ENCODE assay signal across 30 cellular contexts in genomic region chr11:61724437-61724836, GRCh38. TPM values are rescaled to one million over a fixed set of nuclear protein-coding genes. Genes with fewer than 3 reads are reported as not detected.
"Had no signal": no experiment of that assay in that cellular context is flagged by ENCODE, and none has a peak within 500 bp of the region (broad histone marks: within the 10 kb centered on the region; RNA-seq: fewer than 3 reads in every experiment).

No MANE protein-coding gene starts in this region.

- H3K27me3 Mint-ChIP-seq: naive B cell; naive thymus-derived CD8-positive, alpha-beta T cell; natural killer cell treated with Interleukin-12 subunit alpha and Interleukin-12 subunit beta and Interleukin-15 and Interleukin-18, amount 100 ng/mL, for 72 hours; progenitor cell of endocrine pancreas; stimulated activated naive B cell treated with anti-CD40 and anti-IgM and Interleukin-4, amounts not matched to agents 10 μg/mL and 1 μg/mL and 100 μg/mL, for 72 hours; stimulated activated naive CD8-positive, alpha-beta T cell treated with anti-CD3 and anti-CD28 coated beads, Interleukin-15, Interleukin-2, amounts not matched to agents 100 ng/mL and 50 ng/mL, for 24 hours; type B pancreatic cell had no signal

- H3K4me1 ChIP-seq: parathyroid adenoma, psoas muscle, right lobe of liver, stomach, tibial artery, transverse colon, upper lobe of right lung had no signal

- H3K4me3 ChIP-seq: ovary, psoas muscle, right lobe of liver, sigmoid colon, stomach, testis, tibial artery, transverse colon, upper lobe of right lung, vagina had no signal

- H3K36me3 Mint-ChIP-seq: naive B cell; naive thymus-derived CD8-positive, alpha-beta T cell; natural killer cell treated with Interleukin-12 subunit alpha and Interleukin-12 subunit beta and Interleukin-15 and Interleukin-18, amount 100 ng/mL, for 72 hours; stimulated activated effector memory CD8-positive, alpha-beta T cell treated with anti-CD3 and anti-CD28 coated beads, Interleukin-12 subunit alpha, Interleukin-12 subunit beta, amount 100 ng/mL, for 72 hours; stimulated activated naive B cell treated with anti-CD40 and anti-IgM and Interleukin-4, amounts not matched to agents 10 μg/mL and 1 μg/mL and 100 μg/mL, for 72 hours; type B pancreatic cell had no signal

- ATAC-seq: naive thymus-derived CD8-positive, alpha-beta T cell; natural killer cell treated with Interleukin-12 subunit alpha and Interleukin-12 subunit beta and Interleukin-15 and Interleukin-18, amount 100 ng/mL, for 72 hours; psoas muscle; right lobe of liver; stimulated activated effector memory CD8-positive, alpha-beta T cell treated with anti-CD3 and anti-CD28 coated beads, Interleukin-12 subunit alpha, Interleukin-12 subunit beta, amount 100 ng/mL, for 72 hours; stimulated activated naive B cell treated with anti-CD40 and anti-IgM and Interleukin-4, amounts not matched to agents 10 μg/mL and 1 μg/mL and 100 μg/mL, for 72 hours; upper lobe of right lung had no signal

- H3K27ac Mint-ChIP-seq: naive thymus-derived CD8-positive, alpha-beta T cell; natural killer cell treated with Interleukin-12 subunit alpha and Interleukin-12 subunit beta and Interleukin-15 and Interleukin-18, amount 100 ng/mL, for 72 hours; nephron progenitor cell; progenitor cell of endocrine pancreas; stimulated activated effector memory CD8-positive, alpha-beta T cell treated with anti-CD3 and anti-CD28 coated beads, Interleukin-12 subunit alpha, Interleukin-12 subunit beta, amount 100 ng/mL, for 72 hours; stimulated activated naive B cell treated with anti-CD40 and anti-IgM and Interleukin-4, amounts not matched to agents 10 μg/mL and 1 μg/mL and 100 μg/mL, for 72 hours; stimulated activated naive CD8-positive, alpha-beta T cell treated with anti-CD3 and anti-CD28 coated beads, Interleukin-15, Interleukin-2, amounts not matched to agents 100 ng/mL and 50 ng/mL, for 24 hours; type B pancreatic cell had no signal

- H3K9ac ChIP-seq: parathyroid adenoma had no signal

- H3K36me3 ChIP-seq: ovary, right lobe of liver, transverse colon, upper lobe of right lung, vagina had no signal

- H3K27me3 ChIP-seq: ovary, right lobe of liver, sigmoid colon, stomach, testis, tibial artery, transverse colon, upper lobe of right lung, vagina had no signal

- H3K9me3 Mint-ChIP-seq: naive B cell; naive thymus-derived CD8-positive, alpha-beta T cell; natural killer cell treated with Interleukin-12 subunit alpha and Interleukin-12 subunit beta and Interleukin-15 and Interleukin-18, amount 100 ng/mL, for 72 hours; nephron progenitor cell; neural crest cell; stimulated activated effector memory CD8-positive, alpha-beta T cell treated with anti-CD3 and anti-CD28 coated beads, Interleukin-12 subunit alpha, Interleukin-12 subunit beta, amount 100 ng/mL, for 72 hours; stimulated activated naive B cell treated with anti-CD40 and anti-IgM and Interleukin-4, amounts not matched to agents 10 μg/mL and 1 μg/mL and 100 μg/mL, for 72 hours; stimulated activated naive CD8-positive, alpha-beta T cell treated with anti-CD3 and anti-CD28 coated beads, Interleukin-15, Interleukin-2, amounts not matched to agents 100 ng/mL and 50 ng/mL, for 24 hours; type B pancreatic cell had no signal

- H3K27ac ChIP-seq: ovary, parathyroid adenoma, psoas muscle, right lobe of liver, sigmoid colon, stomach, tibial artery, transverse colon, upper lobe of right lung, vagina had no signal

- H3K4me3 Mint-ChIP-seq: naive B cell; naive thymus-derived CD8-positive, alpha-beta T cell; natural killer cell treated with Interleukin-12 subunit alpha and Interleukin-12 subunit beta and Interleukin-15 and Interleukin-18, amount 100 ng/mL, for 72 hours; nephron progenitor cell; neural crest cell; stimulated activated effector memory CD8-positive, alpha-beta T cell treated with anti-CD3 and anti-CD28 coated beads, Interleukin-12 subunit alpha, Interleukin-12 subunit beta, amount 100 ng/mL, for 72 hours; stimulated activated naive B cell treated with anti-CD40 and anti-IgM and Interleukin-4, amounts not matched to agents 10 μg/mL and 1 μg/mL and 100 μg/mL, for 72 hours; stimulated activated naive CD8-positive, alpha-beta T cell treated with anti-CD3 and anti-CD28 coated beads, Interleukin-15, Interleukin-2, amounts not matched to agents 100 ng/mL and 50 ng/mL, for 24 hours; type B pancreatic cell had no signal

- DNase-seq: naive B cell; naive thymus-derived CD8-positive, alpha-beta T cell; nephron progenitor cell; occipital lobe; ovary; posterior cingulate gyrus; right lobe of liver; sigmoid colon; small intestine; stimulated activated CD4-positive, alpha-beta T cell treated with anti-CD3 and anti-CD28 coated beads, Interleukin-15, amount 100 ng/mL, for 24 hours; stimulated activated CD4-positive, alpha-beta T cell treated with anti-CD3 and anti-CD28 coated beads, Interleukin-2, amount 100 ng/mL, for 24 hours; stimulated activated CD4-positive, alpha-beta T cell treated with anti-CD3 and anti-CD28 coated beads, Interleukin-2, amount 100 ng/mL, for 48 hours; stimulated activated CD4-positive, alpha-beta T cell treated with anti-CD3 and anti-CD28 coated beads, Interleukin-4, amount 100 ng/mL, for 24 hours; stimulated activated naive B cell treated with anti-CD40 and anti-IgM and Interleukin-4, amounts not matched to agents 10 μg/mL and 1 μg/mL and 100 μg/mL, for 72 hours; stimulated activated naive CD4-positive, alpha-beta T cell treated with Interleukin-2 at 50 U/mL for 16 hours; stomach; testis; tibial artery; transverse colon; upper lobe of right lung had no signal

- H2AFZ ChIP-seq: parathyroid adenoma had no signal

- H3K9me3 ChIP-seq: ovary, psoas muscle, right lobe of liver, sigmoid colon, stomach, testis, tibial artery, transverse colon, upper lobe of right lung, vagina had no signal

RNA-seq across cellular contexts. Expression of gene MYRF, which starts 28.0 kb away (rescaled TPM):
- total RNA-seq: skeletal muscle tissue had no signal

RNA-seq across cellular contexts. Expression of gene DAGLA, which starts 44.2 kb away (rescaled TPM):
- polyA plus RNA-seq: naive thymus-derived CD8-positive, alpha-beta T cell had no signal
